Comparison of ENCODE assay signal across 20 cellular contexts in the genomic region with DNA sequence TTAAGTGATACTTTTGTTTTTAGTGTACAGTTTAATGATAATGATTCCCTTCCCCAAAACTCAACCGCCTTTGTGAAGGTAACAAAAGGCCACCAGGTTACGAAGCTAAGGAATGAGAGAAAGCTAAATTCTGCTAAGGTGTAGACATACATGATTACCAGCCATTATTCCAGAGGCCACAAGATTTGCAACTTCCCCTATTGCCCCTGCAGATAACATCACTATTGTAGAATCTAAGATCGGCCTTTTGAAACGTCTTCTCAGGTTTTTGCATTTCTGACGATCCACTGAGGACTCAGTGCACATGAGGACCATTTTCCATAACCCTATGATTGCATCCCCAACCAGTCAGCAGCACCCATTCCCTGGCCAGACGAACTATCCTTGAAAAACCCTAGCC.
"Had no signal": no experiment of that assay in that cellular context is flagged by ENCODE, and none has a peak within 500 bp of the region (broad histone marks: within the 10 kb centered on the region; RNA-seq: fewer than 3 reads in every experiment).

No MANE protein-coding gene starts in this region.

- H3K27ac ChIP-seq: brain microvascular endothelial cell, prostate gland had no signal

- H3K27me3 Mint-ChIP-seq: central memory CD8-positive, alpha-beta T cell; natural killer cell treated with Interleukin-12 subunit alpha and Interleukin-12 subunit beta and Interleukin-15 and Interleukin-18, amount 100 ng/mL, for 72 hours; type B pancreatic cell had no signal

- H3K27me3 ChIP-seq: brain microvascular endothelial cell, esophagus squamous epithelium had no signal

- H3K4me3 Mint-ChIP-seq: activated naive CD8-positive, alpha-beta T cell treated with anti-CD3 and anti-CD28 coated beads, Interleukin-2, amount 10 ng/mL, durations not matched to agents 7 days and 5 days; activated T-helper 1 cell treated with anti-CD3 and anti-CD28 coated beads, Interleukin-12 subunit alpha, Interleukin-12 subunit beta, Interleukin-2, Interleukin-4 antibody, amounts not matched to agents 30 ng/mL and 10 ng/mL and 1 ng/mL, durations not matched to agents 14 hours and 24 hours and 36 hours; central memory CD8-positive, alpha-beta T cell; natural killer cell treated with Interleukin-12 subunit alpha and Interleukin-12 subunit beta and Interleukin-15 and Interleukin-18, amount 100 ng/mL, for 72 hours; type B pancreatic cell had no signal

- H3K36me3 ChIP-seq: brain microvascular endothelial cell, esophagus squamous epithelium, prostate gland had no signal

- H3K9me3 ChIP-seq: esophagus squamous epithelium, prostate gland had no signal

- ATAC-seq: left ventricle myocardium superior; natural killer cell treated with Interleukin-12 subunit alpha and Interleukin-12 subunit beta and Interleukin-15 and Interleukin-18, amount 100 ng/mL, for 72 hours; right cardiac atrium; stimulated activated naive CD8-positive, alpha-beta T cell treated with anti-CD3 and anti-CD28 coated beads, Interleukin-15, Interleukin-2, amounts not matched to agents 100 U/mL and 50 U/mL, for 24 hours had no signal

- H3K36me3 Mint-ChIP-seq: activated naive CD8-positive, alpha-beta T cell treated with anti-CD3 and anti-CD28 coated beads, Interleukin-2, amount 10 ng/mL, durations not matched to agents 7 days and 5 days; natural killer cell treated with Interleukin-12 subunit alpha and Interleukin-12 subunit beta and Interleukin-15 and Interleukin-18, amount 100 ng/mL, for 72 hours; type B pancreatic cell had no signal

- H3K27ac Mint-ChIP-seq: activated naive CD8-positive, alpha-beta T cell treated with anti-CD3 and anti-CD28 coated beads, Interleukin-2, amount 10 ng/mL, durations not matched to agents 7 days and 5 days; activated T-helper 1 cell treated with anti-CD3 and anti-CD28 coated beads, Interleukin-12 subunit alpha, Interleukin-12 subunit beta, Interleukin-2, Interleukin-4 antibody, amounts not matched to agents 30 ng/mL and 10 ng/mL and 1 ng/mL, durations not matched to agents 14 hours and 24 hours and 36 hours; natural killer cell treated with Interleukin-12 subunit alpha and Interleukin-12 subunit beta and Interleukin-15 and Interleukin-18, amount 100 ng/mL, for 72 hours had no signal

- DNase-seq: activated naive CD8-positive, alpha-beta T cell treated with anti-CD3 and anti-CD28 coated beads, Interleukin-2, amount 10 ng/mL, durations not matched to agents 7 days and 5 days; brain microvascular endothelial cell; effector CD4-positive, alpha-beta T cell; esophagus squamous epithelium; hypothalamus; left ventricle myocardium superior; mesendoderm; occipital lobe; right cardiac atrium; small intestine; stimulated activated CD4-positive, alpha-beta T cell treated with anti-CD3 and anti-CD28 coated beads, Interleukin-4, amount 100 ng/mL, for 4 hours; stimulated activated CD8-positive, alpha-beta memory T cell treated with anti-CD3 and anti-CD28 coated beads, Interleukin-4, amount 100 ng/mL, for 48 hours; stimulated activated naive CD8-positive, alpha-beta T cell treated with anti-CD3 and anti-CD28 coated beads, Interleukin-15, Interleukin-2, amounts not matched to agents 100 U/mL and 50 U/mL, for 24 hours; T-helper 2 cell had no signal

- H3K9me3 Mint-ChIP-seq: activated naive CD8-positive, alpha-beta T cell treated with anti-CD3 and anti-CD28 coated beads, Interleukin-2, amount 10 ng/mL, durations not matched to agents 7 days and 5 days; activated T-helper 1 cell treated with anti-CD3 and anti-CD28 coated beads, Interleukin-12 subunit alpha, Interleukin-12 subunit beta, Interleukin-2, Interleukin-4 antibody, amounts not matched to agents 30 ng/mL and 10 ng/mL and 1 ng/mL, durations not matched to agents 14 hours and 24 hours and 36 hours; central memory CD8-positive, alpha-beta T cell; natural killer cell treated with Interleukin-12 subunit alpha and Interleukin-12 subunit beta and Interleukin-15 and Interleukin-18, amount 100 ng/mL, for 72 hours; type B pancreatic cell had no signal

- H3K4me3 ChIP-seq: coronary artery, esophagus squamous epithelium, prostate gland had no signal

- H3K4me1 ChIP-seq: prostate gland had no signal
